32 cellular contexts compared by ENCODE assay signal in the genomic region with DNA sequence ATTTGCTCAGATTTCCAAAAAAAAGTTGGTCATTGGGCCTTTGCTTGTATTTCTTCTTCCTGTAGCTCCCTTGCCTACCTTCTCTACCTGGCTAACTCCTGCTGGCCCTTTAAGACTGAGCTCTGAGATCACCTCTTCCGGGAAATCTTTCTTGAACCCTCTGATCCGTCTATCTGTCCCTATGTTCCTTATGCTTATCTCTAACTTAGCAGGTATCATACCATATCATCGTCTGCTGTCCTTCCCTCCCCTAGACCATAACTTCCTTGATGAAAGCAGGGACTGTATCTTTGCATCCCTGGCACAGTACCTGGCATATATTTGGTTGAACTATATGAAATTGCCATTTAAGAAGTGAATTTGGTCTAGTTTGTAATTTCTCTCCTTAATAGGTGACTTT. TPM values are rescaled to one million over a fixed set of nuclear protein-coding genes. Genes with fewer than 3 reads are reported as not detected.
A peak's percentile ranks its signal among the peaks of the same experiment; 100 is the strongest.
DNase-seq lines count a peak whose midpoint lies in the region; ATAC-seq, FAIRE-seq and TF ChIP-seq lines count a peak whose summit lies in the region.
"Had no signal": no experiment of that assay in that cellular context is flagged by ENCODE, and none has a peak within 500 bp of the region (broad histone marks: within the 10 kb centered on the region; RNA-seq: fewer than 3 reads in every experiment).

No MANE protein-coding gene starts in this region.

- no peaks in the 10 kb centered on the region for H3K36me3 Mint-ChIP-seq in MCF 10A (ENCODE audit: insufficient read depth, unreplicated experiment)
- H3K36me3 Mint-ChIP-seq in naive B cell, result no peaks in the 10 kb centered on the region
- H3K36me3 Mint-ChIP-seq: activated naive CD4-positive, alpha-beta T cell treated with anti-CD3 and anti-CD28 coated beads, Interleukin-2, amount 50 U/mL, for 72 hours; mesothelial cell of epicardium had no signal

- H3K4me3 ChIP-seq in breast epithelium, result no peak overlapping the region
- H3K4me3 ChIP-seq: heart right ventricle, left lung, thyroid gland had no signal

- H3K36me3 ChIP-seq in breast epithelium, result no peaks in the 10 kb centered on the region
- H3K36me3 ChIP-seq: heart right ventricle, left lung, thyroid gland, WERI-Rb-1 had no signal

- POLR2A ChIA-PET in MCF 10A (lab: Yijun Ruan, JAX), result interaction anchor here (0.8 to 1.3 kb wide), 2 partner anchors 23 to 32 kb away, joined by 3 to 4 read pairs; no protein-coding TSS in a partner anchor

- H3K27ac Mint-ChIP-seq in MCF 10A (ENCODE audit: low read depth, unreplicated experiment), result peak overlapping the region; percentile 26
- peak overlapping the region in 5 of 6 donors; percentile 5 to 74 (median 27) for H3K27ac Mint-ChIP-seq in naive B cell
- H3K27ac Mint-ChIP-seq: activated naive CD4-positive, alpha-beta T cell treated with anti-CD3 and anti-CD28 coated beads, Interleukin-2, amount 50 U/mL, for 72 hours; activated T-helper 2 cell treated with anti-CD3 and anti-CD28 coated beads, Interferon-gamma antibody, Interleukin-2, Interleukin-4, amounts not matched to agents 10 μg/mL and 5 μg/mL and 100 μg/mL, durations not matched to agents 14 hours and 24 hours and 36 hours; mesothelial cell of epicardium; nephron progenitor cell had no signal

- H3K9me3 Mint-ChIP-seq in MCF 10A (ENCODE audit: unreplicated experiment) (no peaks in the 10 kb centered on the region), naive B cell (no peaks in the 10 kb centered on the region)
- H3K9me3 Mint-ChIP-seq: activated naive CD4-positive, alpha-beta T cell treated with anti-CD3 and anti-CD28 coated beads, Interleukin-2, amount 50 U/mL, for 72 hours; activated T-helper 2 cell treated with anti-CD3 and anti-CD28 coated beads, Interferon-gamma antibody, Interleukin-2, Interleukin-4, amounts not matched to agents 10 μg/mL and 5 μg/mL and 100 μg/mL, durations not matched to agents 14 hours and 24 hours and 36 hours; CD4-positive, alpha-beta memory T cell; mesothelial cell of epicardium; nephron progenitor cell had no signal

- CTCF ChIA-PET in MCF 10A (lab: Yijun Ruan, JAX), result interaction anchor here (0.6 kb wide), 1 partner anchor 34 kb away, joined by 3 read pairs; no protein-coding TSS in a partner anchor

- intact Hi-C loops in MCF 10A (cut with micrococcal nuclease) (no loop called here), breast epithelium (cut with DNase I; ENCODE audit: low total_unique reads) (no loop called here), cardiac septum (cut with DNase I) (no loop called here)

- no peak for FAIRE-seq in RCC 7860 (lab: Jason Lieb, UNC)
- FAIRE-seq: G401.6 had no signal

- H3K27me3 Mint-ChIP-seq in MCF 10A (ENCODE audit: insufficient read depth, unreplicated experiment) (no peaks in the 10 kb centered on the region), naive B cell (no peaks in the 10 kb centered on the region)
- H3K27me3 Mint-ChIP-seq: CD4-positive, alpha-beta memory T cell had no signal

- BruUV-seq in MCF 10A (replicated peaks; lab: Mats Ljungman, UMichigan), result no TSS peak

- TF ChIP-seq POLR2A in breast epithelium (IDR thresholded peaks at IDR 0.05), result no peak

- no peaks in the 10 kb centered on the region for H3K9me3 ChIP-seq in breast epithelium
- H3K9me3 ChIP-seq: heart right ventricle, left lung, thyroid gland had no signal

- H3K27ac ChIP-seq in breast epithelium, result no peak overlapping the region
- peak overlapping the region; percentile 64 for H3K27ac ChIP-seq in caudate nucleus (ENCODE audit: low read depth, low read length)
- H3K27ac ChIP-seq: 22Rv1, HL-60, parathyroid adenoma, thyroid gland, WERI-Rb-1 had no signal

- no peak for ATAC-seq in naive B cell (ENCODE audit: low read depth in 2 of 2)
- ATAC-seq in GM21737 (IDR thresholded peaks at IDR 0.05; ENCODE audit: unreplicated experiment), result no peak
- ATAC-seq: heart right ventricle, right cardiac atrium had no signal

- H3K4me3 Mint-ChIP-seq in MCF 10A (ENCODE audit: unreplicated experiment) (no peak overlapping the region), naive B cell (peak overlapping the region in 1 of 8 donors; percentile 47)
- H3K4me3 Mint-ChIP-seq: mesothelial cell of epicardium, nephron progenitor cell had no signal

- no peaks in the 10 kb centered on the region for H3K27me3 ChIP-seq in breast epithelium
- H3K27me3 ChIP-seq: heart right ventricle, left lung, thyroid gland had no signal

- no peak for DNase-seq in MCF 10A (ENCODE audit: unreplicated experiment)
- DNase-seq in breast epithelium (ENCODE audit: low spot score in 2 of 2), result no peak
- no peak for DNase-seq in caudate nucleus (lab: John Stamatoyannopoulos, UW)
- no peak for DNase-seq in naive B cell
- no peak for DNase-seq in NCI-H748 (lab: John Stamatoyannopoulos, UW; ENCODE audit: unreplicated experiment)
- no peak for DNase-seq in RCC 7860 (ENCODE audit: low spot score)
- DNase-seq in cardiac septum (ENCODE audit: low spot score), result no peak
- DNase-seq: activated CD8-positive, alpha-beta memory T cell treated with anti-CD3 and anti-CD28 coated beads, Interleukin-2, amount 50 U/mL, for 4 hours; CD4-positive, alpha-beta memory T cell; effector CD4-positive, alpha-beta T cell; heart right ventricle; left lung; NCI-H1092; NCI-H187 treated with DMSO at 0.1 percent for 48 hours; NCI-H226; NCI-H82; nephron progenitor cell; right cardiac atrium; Right ventricle myocardium superior; stimulated activated CD4-positive, alpha-beta T cell treated with anti-CD3 and anti-CD28 coated beads, Interleukin-4, amount 100 ng/mL, for 4 hours; stimulated activated naive CD4-positive, alpha-beta T cell treated with Interleukin-2 at 50 U/mL for 16 hours; T-helper 9 cell; thyroid gland; WERI-Rb-1 had no signal

- peaks cover 42% of the 10 kb centered on the region for H3K4me1 Mint-ChIP-seq in MCF 10A (ENCODE audit: insufficient read depth, unreplicated experiment)
- H3K4me1 Mint-ChIP-seq in naive B cell, result peaks cover 30 to 46% (median 39%) of the 10 kb centered on the region in 3 donors

- peaks cover 6 to 7% of the 10 kb centered on the region in 2 donors for H3K4me1 ChIP-seq in breast epithelium
- H3K4me1 ChIP-seq: parathyroid adenoma had no signal

- TF ChIP-seq CTCF in MCF 10A (IDR thresholded peaks at IDR 0.05; ENCODE audit: unreplicated experiment), result no peak
- no peak for TF ChIP-seq CTCF in breast epithelium (IDR thresholded peaks at IDR 0.05)

RNA-seq across cellular contexts. Expression of a gene that starts 42.3 kb away (rescaled TPM):
- total RNA-seq in MCF 10A (2022) (27.3 and 27.4 TPM in 2 replicates), breast epithelium (10 to 100 TPM; 45.1 to 60.5 (median 58.3) TPM), cardiac septum (28.2 TPM)
- polyA plus RNA-seq in naive B cell (ENCODE audit: low read depth in 6 of 6), result 1 to 10 TPM; 3.1 to 6.5 (median 4.0) TPM
